In the genomic region with DNA sequence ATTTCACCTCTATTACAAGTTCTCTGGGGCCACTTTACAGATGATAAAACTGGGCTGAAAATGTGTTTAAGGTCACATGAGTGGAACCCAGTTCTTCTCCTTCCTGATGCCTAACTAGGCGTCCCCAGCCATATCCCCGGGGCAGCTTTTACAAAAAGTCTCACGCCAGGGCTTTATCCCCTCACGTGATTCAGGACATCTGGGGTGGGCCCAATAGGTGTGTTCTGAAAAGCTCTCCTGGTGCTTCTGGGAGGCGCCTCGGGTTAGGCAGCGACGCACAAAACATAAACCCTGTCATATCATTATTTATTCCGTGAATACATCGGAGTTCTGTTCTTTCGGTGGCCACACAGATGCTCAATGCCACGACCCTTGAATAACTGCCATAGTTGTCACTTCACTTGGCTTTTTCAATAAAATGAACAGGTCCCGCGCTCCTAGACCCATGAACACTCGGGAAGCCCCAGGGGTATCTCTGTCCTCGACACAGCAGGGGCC, we compare ENCODE assay signal across 1 cellular context.
TF ChIP-seq lines count a peak whose summit lies in the region.

No MANE protein-coding gene starts in this region.

TF ChIP-seq in K562, 482 proteins besides CTCF, POLR2A, EP300 and RAD21 (continued from another document):
- TF ChIP-seq CHD4 (IDR thresholded peaks at IDR 0.05; ENCODE audit: insufficient read depth, insufficient replicate concordance, low read depth, low read length, poor library complexity, severe bottlenecking) (no peak), NBN (IDR thresholded peaks at IDR 0.05; ENCODE audit: low read depth) (no peak), CBX3 (IDR thresholded peaks at IDR 0.05; ENCODE audit: borderline replicate concordance in 1 of 2, low read length in 2 of 2) (peak in 1 of 2 experiments; percentile 8; a peak in 1 of 3 replicates), NR2C1 (IDR thresholded peaks at IDR 0.05) (no peak), NR2C1 (tag; IDR thresholded peaks at IDR 0.05) (no peak), JUND (IDR thresholded peaks at IDR 0.05; ENCODE audit: borderline replicate concordance, low read depth, low read length) (no peak), JUND (tag; IDR thresholded peaks at IDR 0.05; ENCODE audit: borderline replicate concordance, low read depth, low read length) (no peak), RAD51 (IDR thresholded peaks at IDR 0.05; ENCODE audit: borderline replicate concordance, low read depth) (peak; percentile 71), NEUROD1 (IDR thresholded peaks at IDR 0.05; ENCODE audit: borderline replicate concordance, low read depth, low read length, partially characterized antibody) (peak; percentile 11), CXXC5 (CRISPR knock-in tag; IDR thresholded peaks at IDR 0.05) (no peak), L3MBTL2 (IDR thresholded peaks at IDR 0.05) (no peak), GTF2A2 (tag; IDR thresholded peaks at IDR 0.05) (no peak), DDX20 (tag; IDR thresholded peaks at IDR 0.05; ENCODE audit: low read depth) (no peak), SMARCC2 (IDR thresholded peaks at IDR 0.05; ENCODE audit: low read depth) (no peak), ZNF780A (CRISPR knock-in tag; IDR thresholded peaks at IDR 0.05) (no peak), ZNF408 (CRISPR knock-in tag; IDR thresholded peaks at IDR 0.05; ENCODE audit: low read depth) (no peak), ZBTB7A (IDR thresholded peaks at IDR 0.05; ENCODE audit: borderline replicate concordance, control insufficient read depth, low read depth, low read length) (no peak), ZNF75A (CRISPR knock-in tag; IDR thresholded peaks at IDR 0.05) (0 out of 2 replicates have a peak, but pooled peaks have one; percentile 32), EWSR1 (IDR thresholded peaks at IDR 0.05; ENCODE audit: borderline replicate concordance, low read depth, partially characterized antibody) (no peak), STAG1 (CRISPR knock-in tag; IDR thresholded peaks at IDR 0.05; ENCODE audit: borderline replicate concordance) (no peak)
- TF ChIP-seq, protein P1, sequence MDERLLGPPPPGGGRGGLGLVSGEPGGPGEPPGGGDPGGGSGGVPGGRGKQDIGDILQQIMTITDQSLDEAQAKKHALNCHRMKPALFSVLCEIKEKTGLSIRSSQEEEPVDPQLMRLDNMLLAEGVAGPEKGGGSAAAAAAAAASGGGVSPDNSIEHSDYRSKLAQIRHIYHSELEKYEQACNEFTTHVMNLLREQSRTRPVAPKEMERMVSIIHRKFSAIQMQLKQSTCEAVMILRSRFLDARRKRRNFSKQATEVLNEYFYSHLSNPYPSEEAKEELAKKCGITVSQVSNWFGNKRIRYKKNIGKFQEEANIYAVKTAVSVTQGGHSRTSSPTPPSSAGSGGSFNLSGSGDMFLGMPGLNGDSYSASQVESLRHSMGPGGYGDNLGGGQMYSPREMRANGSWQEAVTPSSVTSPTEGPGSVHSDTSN (CRISPR knock-in tag; IDR thresholded peaks at IDR 0.05; ENCODE audit: low read depth), result no peak
- TF ChIP-seq, protein P1 (tag; conservative IDR thresholded peaks at IDR 0.05; ENCODE audit: low read depth), result 0 out of 2 replicates have a peak, but pooled peaks have one; percentile 15
- TF ChIP-seq, protein P2, sequence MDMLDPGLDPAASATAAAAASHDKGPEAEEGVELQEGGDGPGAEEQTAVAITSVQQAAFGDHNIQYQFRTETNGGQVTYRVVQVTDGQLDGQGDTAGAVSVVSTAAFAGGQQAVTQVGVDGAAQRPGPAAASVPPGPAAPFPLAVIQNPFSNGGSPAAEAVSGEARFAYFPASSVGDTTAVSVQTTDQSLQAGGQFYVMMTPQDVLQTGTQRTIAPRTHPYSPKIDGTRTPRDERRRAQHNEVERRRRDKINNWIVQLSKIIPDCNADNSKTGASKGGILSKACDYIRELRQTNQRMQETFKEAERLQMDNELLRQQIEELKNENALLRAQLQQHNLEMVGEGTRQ (CRISPR knock-in tag; IDR thresholded peaks at IDR 0.05), result peak; percentile 76
- TF ChIP-seq, protein P3, sequence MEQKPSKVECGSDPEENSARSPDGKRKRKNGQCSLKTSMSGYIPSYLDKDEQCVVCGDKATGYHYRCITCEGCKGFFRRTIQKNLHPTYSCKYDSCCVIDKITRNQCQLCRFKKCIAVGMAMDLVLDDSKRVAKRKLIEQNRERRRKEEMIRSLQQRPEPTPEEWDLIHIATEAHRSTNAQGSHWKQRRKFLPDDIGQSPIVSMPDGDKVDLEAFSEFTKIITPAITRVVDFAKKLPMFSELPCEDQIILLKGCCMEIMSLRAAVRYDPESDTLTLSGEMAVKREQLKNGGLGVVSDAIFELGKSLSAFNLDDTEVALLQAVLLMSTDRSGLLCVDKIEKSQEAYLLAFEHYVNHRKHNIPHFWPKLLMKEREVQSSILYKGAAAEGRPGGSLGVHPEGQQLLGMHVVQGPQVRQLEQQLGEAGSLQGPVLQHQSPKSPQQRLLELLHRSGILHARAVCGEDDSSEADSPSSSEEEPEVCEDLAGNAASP (IDR thresholded peaks at IDR 0.05), result no peak
- TF ChIP-seq, protein P4, sequence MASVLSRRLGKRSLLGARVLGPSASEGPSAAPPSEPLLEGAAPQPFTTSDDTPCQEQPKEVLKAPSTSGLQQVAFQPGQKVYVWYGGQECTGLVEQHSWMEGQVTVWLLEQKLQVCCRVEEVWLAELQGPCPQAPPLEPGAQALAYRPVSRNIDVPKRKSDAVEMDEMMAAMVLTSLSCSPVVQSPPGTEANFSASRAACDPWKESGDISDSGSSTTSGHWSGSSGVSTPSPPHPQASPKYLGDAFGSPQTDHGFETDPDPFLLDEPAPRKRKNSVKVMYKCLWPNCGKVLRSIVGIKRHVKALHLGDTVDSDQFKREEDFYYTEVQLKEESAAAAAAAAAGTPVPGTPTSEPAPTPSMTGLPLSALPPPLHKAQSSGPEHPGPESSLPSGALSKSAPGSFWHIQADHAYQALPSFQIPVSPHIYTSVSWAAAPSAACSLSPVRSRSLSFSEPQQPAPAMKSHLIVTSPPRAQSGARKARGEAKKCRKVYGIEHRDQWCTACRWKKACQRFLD (CRISPR knock-in tag; IDR thresholded peaks at IDR 0.05), result no peak
- TF ChIP-seq, protein P5, sequence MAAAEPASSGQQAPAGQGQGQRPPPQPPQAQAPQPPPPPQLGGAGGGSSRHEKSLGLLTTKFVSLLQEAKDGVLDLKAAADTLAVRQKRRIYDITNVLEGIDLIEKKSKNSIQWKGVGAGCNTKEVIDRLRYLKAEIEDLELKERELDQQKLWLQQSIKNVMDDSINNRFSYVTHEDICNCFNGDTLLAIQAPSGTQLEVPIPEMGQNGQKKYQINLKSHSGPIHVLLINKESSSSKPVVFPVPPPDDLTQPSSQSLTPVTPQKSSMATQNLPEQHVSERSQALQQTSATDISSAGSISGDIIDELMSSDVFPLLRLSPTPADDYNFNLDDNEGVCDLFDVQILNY (CRISPR knock-in tag; IDR thresholded peaks at IDR 0.05), result 0 out of 2 replicates have a peak, but pooled peaks have one; percentile 3
- TF ChIP-seq, protein P6, sequence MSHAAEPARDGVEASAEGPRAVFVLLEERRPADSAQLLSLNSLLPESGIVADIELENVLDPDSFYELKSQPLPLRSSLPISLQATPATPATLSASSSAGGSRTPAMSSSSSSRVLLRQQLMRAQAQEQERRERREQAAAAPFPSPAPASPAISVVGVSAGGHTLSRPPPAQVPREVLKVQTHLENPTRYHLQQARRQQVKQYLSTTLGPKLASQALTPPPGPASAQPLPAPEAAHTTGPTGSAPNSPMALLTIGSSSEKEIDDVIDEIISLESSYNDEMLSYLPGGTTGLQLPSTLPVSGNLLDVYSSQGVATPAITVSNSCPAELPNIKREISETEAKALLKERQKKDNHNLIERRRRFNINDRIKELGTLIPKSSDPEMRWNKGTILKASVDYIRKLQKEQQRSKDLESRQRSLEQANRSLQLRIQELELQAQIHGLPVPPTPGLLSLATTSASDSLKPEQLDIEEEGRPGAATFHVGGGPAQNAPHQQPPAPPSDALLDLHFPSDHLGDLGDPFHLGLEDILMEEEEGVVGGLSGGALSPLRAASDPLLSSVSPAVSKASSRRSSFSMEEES (CRISPR knock-in tag; IDR thresholded peaks at IDR 0.05), result peak; percentile 71
- TF ChIP-seq, protein P7, sequence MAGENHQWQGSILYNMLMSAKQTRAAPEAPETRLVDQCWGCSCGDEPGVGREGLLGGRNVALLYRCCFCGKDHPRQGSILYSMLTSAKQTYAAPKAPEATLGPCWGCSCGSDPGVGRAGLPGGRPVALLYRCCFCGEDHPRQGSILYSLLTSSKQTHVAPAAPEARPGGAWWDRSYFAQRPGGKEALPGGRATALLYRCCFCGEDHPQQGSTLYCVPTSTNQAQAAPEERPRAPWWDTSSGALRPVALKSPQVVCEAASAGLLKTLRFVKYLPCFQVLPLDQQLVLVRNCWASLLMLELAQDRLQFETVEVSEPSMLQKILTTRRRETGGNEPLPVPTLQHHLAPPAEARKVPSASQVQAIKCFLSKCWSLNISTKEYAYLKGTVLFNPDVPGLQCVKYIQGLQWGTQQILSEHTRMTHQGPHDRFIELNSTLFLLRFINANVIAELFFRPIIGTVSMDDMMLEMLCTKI (IDR thresholded peaks at IDR 0.05; ENCODE audit: partially characterized antibody), result no peak
- TF ChIP-seq, protein P8, sequence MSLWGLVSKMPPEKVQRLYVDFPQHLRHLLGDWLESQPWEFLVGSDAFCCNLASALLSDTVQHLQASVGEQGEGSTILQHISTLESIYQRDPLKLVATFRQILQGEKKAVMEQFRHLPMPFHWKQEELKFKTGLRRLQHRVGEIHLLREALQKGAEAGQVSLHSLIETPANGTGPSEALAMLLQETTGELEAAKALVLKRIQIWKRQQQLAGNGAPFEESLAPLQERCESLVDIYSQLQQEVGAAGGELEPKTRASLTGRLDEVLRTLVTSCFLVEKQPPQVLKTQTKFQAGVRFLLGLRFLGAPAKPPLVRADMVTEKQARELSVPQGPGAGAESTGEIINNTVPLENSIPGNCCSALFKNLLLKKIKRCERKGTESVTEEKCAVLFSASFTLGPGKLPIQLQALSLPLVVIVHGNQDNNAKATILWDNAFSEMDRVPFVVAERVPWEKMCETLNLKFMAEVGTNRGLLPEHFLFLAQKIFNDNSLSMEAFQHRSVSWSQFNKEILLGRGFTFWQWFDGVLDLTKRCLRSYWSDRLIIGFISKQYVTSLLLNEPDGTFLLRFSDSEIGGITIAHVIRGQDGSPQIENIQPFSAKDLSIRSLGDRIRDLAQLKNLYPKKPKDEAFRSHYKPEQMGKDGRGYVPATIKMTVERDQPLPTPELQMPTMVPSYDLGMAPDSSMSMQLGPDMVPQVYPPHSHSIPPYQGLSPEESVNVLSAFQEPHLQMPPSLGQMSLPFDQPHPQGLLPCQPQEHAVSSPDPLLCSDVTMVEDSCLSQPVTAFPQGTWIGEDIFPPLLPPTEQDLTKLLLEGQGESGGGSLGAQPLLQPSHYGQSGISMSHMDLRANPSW (CRISPR knock-in tag; IDR thresholded peaks at IDR 0.05), result no peak
- TF ChIP-seq, protein P9, sequence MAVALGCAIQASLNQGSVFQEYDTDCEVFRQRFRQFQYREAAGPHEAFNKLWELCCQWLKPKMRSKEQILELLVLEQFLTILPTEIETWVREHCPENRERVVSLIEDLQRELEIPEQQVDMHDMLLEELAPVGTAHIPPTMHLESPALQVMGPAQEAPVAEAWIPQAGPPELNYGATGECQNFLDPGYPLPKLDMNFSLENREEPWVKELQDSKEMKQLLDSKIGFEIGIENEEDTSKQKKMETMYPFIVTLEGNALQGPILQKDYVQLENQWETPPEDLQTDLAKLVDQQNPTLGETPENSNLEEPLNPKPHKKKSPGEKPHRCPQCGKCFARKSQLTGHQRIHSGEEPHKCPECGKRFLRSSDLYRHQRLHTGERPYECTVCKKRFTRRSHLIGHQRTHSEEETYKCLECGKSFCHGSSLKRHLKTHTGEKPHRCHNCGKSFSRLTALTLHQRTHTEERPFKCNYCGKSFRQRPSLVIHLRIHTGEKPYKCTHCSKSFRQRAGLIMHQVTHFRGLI (CRISPR knock-in tag; IDR thresholded peaks at IDR 0.05), result 0 out of 2 replicates have a peak, but pooled peaks have one; percentile 11
- TF ChIP-seq, protein P10, sequence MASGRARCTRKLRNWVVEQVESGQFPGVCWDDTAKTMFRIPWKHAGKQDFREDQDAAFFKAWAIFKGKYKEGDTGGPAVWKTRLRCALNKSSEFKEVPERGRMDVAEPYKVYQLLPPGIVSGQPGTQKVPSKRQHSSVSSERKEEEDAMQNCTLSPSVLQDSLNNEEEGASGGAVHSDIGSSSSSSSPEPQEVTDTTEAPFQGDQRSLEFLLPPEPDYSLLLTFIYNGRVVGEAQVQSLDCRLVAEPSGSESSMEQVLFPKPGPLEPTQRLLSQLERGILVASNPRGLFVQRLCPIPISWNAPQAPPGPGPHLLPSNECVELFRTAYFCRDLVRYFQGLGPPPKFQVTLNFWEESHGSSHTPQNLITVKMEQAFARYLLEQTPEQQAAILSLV (tag; IDR thresholded peaks at IDR 0.05), result no peak
- TF ChIP-seq, protein P11, sequence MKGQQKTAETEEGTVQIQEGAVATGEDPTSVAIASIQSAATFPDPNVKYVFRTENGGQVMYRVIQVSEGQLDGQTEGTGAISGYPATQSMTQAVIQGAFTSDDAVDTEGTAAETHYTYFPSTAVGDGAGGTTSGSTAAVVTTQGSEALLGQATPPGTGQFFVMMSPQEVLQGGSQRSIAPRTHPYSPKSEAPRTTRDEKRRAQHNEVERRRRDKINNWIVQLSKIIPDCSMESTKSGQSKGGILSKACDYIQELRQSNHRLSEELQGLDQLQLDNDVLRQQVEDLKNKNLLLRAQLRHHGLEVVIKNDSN (CRISPR knock-in tag; IDR thresholded peaks at IDR 0.05), result peak; percentile 77
